In genomic region chr14:53019391-53019790, GRCh38 we compare ENCODE assay signal across 21 cellular contexts.
"Had no signal": no experiment of that assay in that cellular context is flagged by ENCODE, and none has a peak within 500 bp of the region (broad histone marks: within the 10 kb centered on the region; RNA-seq: fewer than 3 reads in every experiment).

No MANE protein-coding gene starts in this region.

- H3K4me1 ChIP-seq: body of pancreas, parathyroid adenoma, right lobe of liver, testis had no signal

- H3K27ac Mint-ChIP-seq: activated naive CD8-positive, alpha-beta T cell treated with anti-CD3 and anti-CD28 coated beads for 36 hours; naive thymus-derived CD8-positive, alpha-beta T cell; stimulated activated memory B cell treated with anti-CD40 and anti-IgM and Interleukin-4, amounts not matched to agents 10 μg/mL and 1 μg/mL and 100 μg/mL, for 72 hours; type B pancreatic cell had no signal

- H3K79me2 ChIP-seq: parathyroid adenoma had no signal

- H2AFZ ChIP-seq: parathyroid adenoma had no signal

- ATAC-seq: body of pancreas; esophagus mucosa; left cardiac atrium; naive thymus-derived CD8-positive, alpha-beta T cell; right lobe of liver; stimulated activated memory B cell treated with anti-CD40 and anti-IgM and Interleukin-4, amounts not matched to agents 10 μg/mL and 1 μg/mL and 100 μg/mL, for 72 hours had no signal

- DNase-seq: activated CD4-positive, alpha-beta T cell treated with anti-CD3 and anti-CD28 coated beads for 1 hour; activated CD4-positive, alpha-beta T cell treated with anti-CD3 and anti-CD28 coated beads, Interleukin-2, amount 50 U/mL, for 48 hours; activated naive CD4-positive, alpha-beta T cell; activated naive CD8-positive, alpha-beta T cell treated with anti-CD3 and anti-CD28 coated beads for 36 hours; activated T-cell treated with anti-CD3 and anti-CD28 coated beads for 4 hours; amygdala; body of pancreas; effector CD4-positive, alpha-beta T cell; left cardiac atrium; mesenchymal stem cell; naive thymus-derived CD8-positive, alpha-beta T cell; right lobe of liver; stimulated activated CD4-positive, alpha-beta T cell treated with anti-CD3 and anti-CD28 coated beads, Interleukin-4, amount 100 ng/mL, for 24 hours; T-helper 2 cell; testis had no signal

- H3K4me3 Mint-ChIP-seq: activated naive CD8-positive, alpha-beta T cell treated with anti-CD3 and anti-CD28 coated beads for 36 hours; naive thymus-derived CD8-positive, alpha-beta T cell; stimulated activated memory B cell treated with anti-CD40 and anti-IgM and Interleukin-4, amounts not matched to agents 10 μg/mL and 1 μg/mL and 100 μg/mL, for 72 hours; type B pancreatic cell had no signal

- H3K27me3 Mint-ChIP-seq: activated naive CD8-positive, alpha-beta T cell treated with anti-CD3 and anti-CD28 coated beads for 36 hours; stimulated activated memory B cell treated with anti-CD40 and anti-IgM and Interleukin-4, amounts not matched to agents 10 μg/mL and 1 μg/mL and 100 μg/mL, for 72 hours; type B pancreatic cell had no signal

- H3K4me3 ChIP-seq: body of pancreas, coronary artery, right lobe of liver, testis had no signal

- H3K9ac ChIP-seq: parathyroid adenoma had no signal

- H3K9me3 Mint-ChIP-seq: activated naive CD8-positive, alpha-beta T cell treated with anti-CD3 and anti-CD28 coated beads for 36 hours; stimulated activated memory B cell treated with anti-CD40 and anti-IgM and Interleukin-4, amounts not matched to agents 10 μg/mL and 1 μg/mL and 100 μg/mL, for 72 hours had no signal

- H3K9me3 ChIP-seq: body of pancreas, right lobe of liver, testis had no signal

- H3K27me3 ChIP-seq: body of pancreas, right lobe of liver, testis had no signal

- H3K36me3 Mint-ChIP-seq: stimulated activated memory B cell treated with anti-CD40 and anti-IgM and Interleukin-4, amounts not matched to agents 10 μg/mL and 1 μg/mL and 100 μg/mL, for 72 hours; type B pancreatic cell had no signal

- H3K36me3 ChIP-seq: right lobe of liver had no signal

- H3K4me1 Mint-ChIP-seq: activated naive CD8-positive, alpha-beta T cell treated with anti-CD3 and anti-CD28 coated beads for 36 hours; naive thymus-derived CD8-positive, alpha-beta T cell; stimulated activated memory B cell treated with anti-CD40 and anti-IgM and Interleukin-4, amounts not matched to agents 10 μg/mL and 1 μg/mL and 100 μg/mL, for 72 hours had no signal

- H3K27ac ChIP-seq: body of pancreas, coronary artery, parathyroid adenoma, right lobe of liver, testis, VCaP had no signal
